Comparison of ENCODE assay signal across 9 cellular contexts in the genomic region with DNA sequence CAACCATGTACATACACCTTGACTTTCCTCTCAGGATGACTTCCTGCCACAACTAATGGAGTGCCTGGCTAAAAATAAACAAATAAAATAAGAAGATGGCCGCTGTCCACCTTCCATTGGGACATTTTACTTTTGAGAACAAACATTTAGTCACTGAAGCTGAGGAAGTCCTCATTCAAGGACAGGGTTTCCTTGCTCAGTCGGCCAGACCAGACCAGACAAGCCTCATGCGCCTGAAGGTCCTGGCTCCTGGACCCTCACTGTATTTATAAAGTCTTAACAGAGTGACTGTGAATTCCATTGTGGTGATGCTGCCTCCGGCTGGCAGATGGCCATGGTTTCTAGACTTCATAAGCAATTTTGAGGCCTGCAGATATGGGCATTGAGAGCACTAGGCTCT.
DNase-seq lines count a peak whose midpoint lies in the region; ATAC-seq and TF ChIP-seq lines count a peak whose summit lies in the region.
"Had no signal": no experiment of that assay in that cellular context is flagged by ENCODE, and none has a peak within 500 bp of the region (broad histone marks: within the 10 kb centered on the region; RNA-seq: fewer than 3 reads in every experiment).

No MANE protein-coding gene starts in this region.

- H3K4me2 ChIP-seq in mammary epithelial cell (ENCODE audit: insufficient read depth, low read depth, low read length): peak overlapping the region; percentile 38

- dilution Hi-C loops in mammary epithelial cell (cut with HindIII; ENCODE audit: low sequenced_read_pairs): no loop called here

- peaks cover 24% of the 10 kb centered on the region for H3K79me2 ChIP-seq in mammary epithelial cell (ENCODE audit: insufficient read depth, low read length)

- no peaks in the 10 kb centered on the region for H3K27me3 ChIP-seq in mammary epithelial cell (ENCODE audit: insufficient read depth, low read length)

- no peak for TF ChIP-seq CTCF in mammary epithelial cell (conservative IDR thresholded peaks at IDR 0.05 in 1 of 2, IDR thresholded peaks at IDR 0.05 in 1 of 2; ENCODE audit: extremely low read depth in 1 of 2, insufficient read depth in 1 of 2, low read depth in 1 of 2, low read length in 2 of 2)
- TF ChIP-seq CTCF in lower leg skin (IDR thresholded peaks at IDR 0.05): no peak
- TF ChIP-seq CTCF in type B pancreatic cell (conservative IDR thresholded peaks at IDR 0.05): no peak

- peak overlapping the region; percentile 9 for H3K9ac ChIP-seq in mammary epithelial cell (ENCODE audit: insufficient read depth, low read length)

- H4K20me1 ChIP-seq in mammary epithelial cell (ENCODE audit: insufficient read depth, low read length): no peaks in the 10 kb centered on the region

- H3K9me3 ChIP-seq in mammary epithelial cell (replicated peaks; ENCODE audit: insufficient read depth, low read length): no peaks in the 10 kb centered on the region

- H3K4me1 ChIP-seq in mammary epithelial cell (ENCODE audit: insufficient read depth, low read length): peaks cover 40% of the 10 kb centered on the region

- intact Hi-C loops in activated CD4-positive, alpha-beta T cell treated with anti-CD3 and anti-CD28 coated beads, Interleukin-2, amount 10 ng/mL, durations not matched to agents 24 days and 14 days (cut with micrococcal nuclease): no loop called here
- intact Hi-C loops in mammary epithelial cell (cut with micrococcal nuclease): no loop called here
- intact Hi-C loops in lower leg skin (cut with DNase I; ENCODE audit: low total_unique reads): no loop called here

- ATAC-seq in GM21786 (IDR thresholded peaks at IDR 0.05; ENCODE audit: unreplicated experiment): no peak
- ATAC-seq in HG02610 (IDR thresholded peaks at IDR 0.05; ENCODE audit: unreplicated experiment): no peak
- no peak for ATAC-seq in HG03108 (IDR thresholded peaks at IDR 0.05; ENCODE audit: unreplicated experiment)

- BruUV-seq in mammary epithelial cell (replicated peaks; lab: Mats Ljungman, UMichigan): TSS peak; percentile 23

- no peaks in the 10 kb centered on the region for H3K9me3 Mint-ChIP-seq in activated CD4-positive, alpha-beta T cell treated with anti-CD3 and anti-CD28 coated beads, Interleukin-2, amount 10 ng/mL, durations not matched to agents 24 days and 14 days
- no peaks in the 10 kb centered on the region for H3K9me3 Mint-ChIP-seq in type B pancreatic cell

- H3K27ac Mint-ChIP-seq in activated CD4-positive, alpha-beta T cell treated with anti-CD3 and anti-CD28 coated beads, Interleukin-2, amount 10 ng/mL, durations not matched to agents 24 days and 14 days: no peak overlapping the region
- H3K27ac Mint-ChIP-seq in type B pancreatic cell: peak overlapping the region; percentile 56

- H3K4me1 Mint-ChIP-seq in activated CD4-positive, alpha-beta T cell treated with anti-CD3 and anti-CD28 coated beads, Interleukin-2, amount 10 ng/mL, durations not matched to agents 24 days and 14 days: peaks cover 30% of the 10 kb centered on the region
- H3K4me1 Mint-ChIP-seq in type B pancreatic cell (ENCODE audit: unreplicated experiment): peaks cover 12% of the 10 kb centered on the region

- in situ Hi-C loops in mammary epithelial cell (cut with MboI; ENCODE audit: low sequenced_read_pairs in 2 of 2): no loop called here

- CTCF ChIA-PET in mammary epithelial cell (lab: Charles Lee; ENCODE audit: low non-redundant PET): no interaction called here

- 0% methylated on average over 4 of the region's 4 CpGs for WGBS in mammary epithelial cell (ENCODE audit: low coverage, missing lambda C conversion rate)
- 31 to 37% methylated on average over 4 of the region's 4 CpGs for WGBS in lower leg skin, 2 donors

- peak overlapping the region; percentile 74 for H3K27ac ChIP-seq in mammary epithelial cell (ENCODE audit: insufficient read depth, low read depth, low read length)

- peak; percentile 48 for DNase-seq in activated CD4-positive, alpha-beta T cell treated with anti-CD3 and anti-CD28 coated beads, Interleukin-2, amount 10 ng/mL, durations not matched to agents 24 days and 14 days
- DNase-seq in activated CD4-positive, alpha-beta T cell treated with anti-CD3 and anti-CD28 coated beads for 1 hour: no peak
- peak; percentile 86 for DNase-seq in mammary epithelial cell
- DNase-seq in lower leg skin (ENCODE audit: low spot score in 2 of 2): peak; percentile 76 to 94
- no peak for DNase-seq in type B pancreatic cell (ENCODE audit: extremely low spot score, unreplicated experiment)
- DNase-seq: stimulated activated CD4-positive, alpha-beta T cell treated with anti-CD3 and anti-CD28 coated beads, Interleukin-4, amount 100 ng/mL, for 4 hours had no signal

- no peak overlapping the region for H3K4me3 Mint-ChIP-seq in activated CD4-positive, alpha-beta T cell treated with anti-CD3 and anti-CD28 coated beads, Interleukin-2, amount 10 ng/mL, durations not matched to agents 24 days and 14 days
- no peak overlapping the region for H3K4me3 Mint-ChIP-seq in type B pancreatic cell

- H3K27me3 Mint-ChIP-seq in activated CD4-positive, alpha-beta T cell treated with anti-CD3 and anti-CD28 coated beads, Interleukin-2, amount 10 ng/mL, durations not matched to agents 24 days and 14 days: no peaks in the 10 kb centered on the region
- H3K27me3 Mint-ChIP-seq in type B pancreatic cell: no peaks in the 10 kb centered on the region

- no peaks in the 10 kb centered on the region for H3K36me3 ChIP-seq in mammary epithelial cell (ENCODE audit: insufficient read depth, low read length)

- no peak for TF ChIP-seq POLR2A in lower leg skin (IDR thresholded peaks at IDR 0.05)

- peak overlapping the region; percentile 57 for H2AFZ ChIP-seq in mammary epithelial cell (ENCODE audit: low read depth, low read length)

- H3K4me3 ChIP-seq in mammary epithelial cell (replicated peaks in 1 of 3; ENCODE audit: insufficient read depth in 1 of 3, low read depth in 2 of 3, low read length in 3 of 3): no peak overlapping the region
- H3K4me3 ChIP-seq in lower leg skin (ENCODE audit: low read depth, poor library complexity, severe bottlenecking): no peak overlapping the region

- peaks cover 25% of the 10 kb centered on the region for H3K36me3 Mint-ChIP-seq in activated CD4-positive, alpha-beta T cell treated with anti-CD3 and anti-CD28 coated beads, Interleukin-2, amount 10 ng/mL, durations not matched to agents 24 days and 14 days (ENCODE audit: low read depth)
- peaks cover 26% of the 10 kb centered on the region for H3K36me3 Mint-ChIP-seq in type B pancreatic cell

Comparison
In these comparisons a context has a peak if more than half of its experiments do, and no peak if none do; other contexts are left out.
1. DNase-seq: peak in activated CD4-positive, alpha-beta T cell treated with anti-CD3 and anti-CD28 coated beads, Interleukin-2, amount 10 ng/mL, durations not matched to agents 24 days and 14 days (single experiment), mammary epithelial cell (single experiment) and lower leg skin (2 of 2); none in activated CD4-positive, alpha-beta T cell treated with anti-CD3 and anti-CD28 coated beads for 1 hour (single experiment) and type B pancreatic cell (single experiment).